In the genomic region with DNA sequence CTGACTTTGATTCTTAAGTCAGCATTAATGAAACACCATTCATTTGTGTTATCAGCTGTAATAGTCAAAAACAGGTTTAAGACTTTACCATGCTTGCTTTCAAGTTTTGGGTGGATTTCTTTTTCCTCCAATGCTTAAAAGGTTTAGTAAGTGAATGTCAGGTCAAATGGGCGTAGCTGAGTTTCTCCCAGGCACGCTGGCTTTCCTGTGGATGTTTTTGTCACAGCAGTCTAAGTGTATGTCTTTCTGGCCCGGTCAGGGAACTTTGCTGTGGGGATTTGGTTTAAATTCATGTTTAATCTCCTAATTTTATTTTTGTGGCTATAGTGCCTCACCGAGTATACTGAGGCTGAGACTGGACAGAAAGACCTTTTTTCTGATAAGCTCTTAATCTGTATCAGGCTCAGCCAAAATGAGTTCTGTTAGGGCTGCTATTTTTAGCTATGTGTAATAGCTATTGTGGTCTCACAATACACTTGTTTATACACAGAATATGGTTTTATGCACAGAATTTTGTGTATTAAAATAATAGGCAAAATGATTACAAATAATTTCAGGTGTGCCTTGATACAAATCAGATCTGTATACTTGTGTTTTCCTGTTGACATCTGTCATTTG, we compare ENCODE assay signal across 11 cellular contexts.
DNase-seq lines count a peak whose midpoint lies in the region; ATAC-seq, FAIRE-seq and TF ChIP-seq lines count a peak whose summit lies in the region.
"Had no signal": no experiment of that assay in that cellular context is flagged by ENCODE, and none has a peak within 500 bp of the region (broad histone marks: within the 10 kb centered on the region; RNA-seq: fewer than 3 reads in every experiment).

No MANE protein-coding gene starts in this region.

- POLR2A ChIA-PET in MCF 10A (lab: Yijun Ruan, JAX) = interaction anchor here (0.7 to 2.7 kb wide), 3 partner anchors 9 to 683 kb away, joined by 3 to 12 read pairs (median 3); no protein-coding TSS in a partner anchor

- H3K9ac ChIP-seq in mammary epithelial cell (ENCODE audit: insufficient read depth, low read length) (no peak overlapping the region), astrocyte (ENCODE audit: low read length) (no peak overlapping the region)

- H2AFZ ChIP-seq in mammary epithelial cell (ENCODE audit: low read depth, low read length) (peak overlapping the region; percentile 21), astrocyte (ENCODE audit: low read depth, low read length) (no peak overlapping the region)

- H3K9me3 Mint-ChIP-seq in MCF 10A (ENCODE audit: unreplicated experiment) (no peaks in the 10 kb centered on the region), astrocyte (ENCODE audit: unreplicated experiment) (no peaks in the 10 kb centered on the region), naive B cell (no peaks in the 10 kb centered on the region)

- H3K36me3 Mint-ChIP-seq in MCF 10A (ENCODE audit: insufficient read depth, unreplicated experiment) (no peaks in the 10 kb centered on the region), astrocyte (ENCODE audit: low read depth, unreplicated experiment) (no peaks in the 10 kb centered on the region), naive B cell (peaks cover 0 to 5% of the 10 kb centered on the region in 2 donors)

- H3K27me3 ChIP-seq in mammary epithelial cell (ENCODE audit: insufficient read depth, low read length) (no peaks in the 10 kb centered on the region), astrocyte (ENCODE audit: insufficient read depth, low read length) (no peaks in the 10 kb centered on the region)
- H3K27me3 ChIP-seq: uterus had no signal

- H3K9me3 ChIP-seq in mammary epithelial cell (replicated peaks; ENCODE audit: insufficient read depth, low read length) (no peaks in the 10 kb centered on the region), astrocyte (ENCODE audit: insufficient read depth, low read depth, low read length) (no peaks in the 10 kb centered on the region)
- H3K9me3 ChIP-seq: uterus had no signal

- peaks cover 31% of the 10 kb centered on the region for H3K4me1 Mint-ChIP-seq in MCF 10A (ENCODE audit: insufficient read depth, unreplicated experiment)
- H3K4me1 Mint-ChIP-seq in astrocyte (ENCODE audit: low read depth, unreplicated experiment) = peaks cover 40% of the 10 kb centered on the region
- H3K4me1 Mint-ChIP-seq in naive B cell = peaks cover 38 to 48% (median 42%) of the 10 kb centered on the region in 3 donors

- no peaks in the 10 kb centered on the region for H4K20me1 ChIP-seq in mammary epithelial cell (ENCODE audit: insufficient read depth, low read length)
- no peaks in the 10 kb centered on the region for H4K20me1 ChIP-seq in astrocyte (ENCODE audit: insufficient read depth, low read length)

- intact Hi-C loops in mammary epithelial cell (cut with micrococcal nuclease) (no loop called here), MCF 10A (cut with micrococcal nuclease) (no loop called here)

- BruUV-seq in mammary epithelial cell (replicated peaks; lab: Mats Ljungman, UMichigan) (no TSS peak), MCF 10A (replicated peaks; lab: Mats Ljungman, UMichigan) (no TSS peak)

- FAIRE-seq in astrocyte (lab: Jason Lieb, UNC) = no peak
- FAIRE-seq: small intestine had no signal

- no peak for DNase-seq in mammary epithelial cell
- DNase-seq in MCF 10A (ENCODE audit: unreplicated experiment) = no peak
- DNase-seq in astrocyte (ENCODE audit: low read depth) = no peak
- DNase-seq in naive B cell = no peak
- DNase-seq in caudate nucleus (lab: John Stamatoyannopoulos, UW) = no peak
- no peak for DNase-seq in cerebellar nuclear complex (lab: John Stamatoyannopoulos, UW)
- no peak for DNase-seq in activated CD4-positive, CD25-positive, alpha-beta regulatory T cell treated with anti-CD3 and anti-CD28 coated beads, Interleukin-2, amount 50 U/mL, for 72 hours
- DNase-seq: NCI-H2081 treated with DMSO at 0.1 percent for 48 hours, uterus had no signal

- H3K36me3 ChIP-seq in mammary epithelial cell (ENCODE audit: insufficient read depth, low read length) (no peaks in the 10 kb centered on the region), astrocyte (ENCODE audit: insufficient read depth, low read length) (no peaks in the 10 kb centered on the region)
- H3K36me3 ChIP-seq: uterus had no signal

- 100% methylated on average over 4 of the region's 4 CpGs for WGBS in mammary epithelial cell (ENCODE audit: low coverage, missing lambda C conversion rate)

- in situ Hi-C loops in mammary epithelial cell (cut with MboI; ENCODE audit: low sequenced_read_pairs in 2 of 2) = no loop called here

- H3K4me2 ChIP-seq in mammary epithelial cell (ENCODE audit: insufficient read depth, low read depth, low read length) (peak overlapping the region; percentile 68), astrocyte (ENCODE audit: low read length) (peak overlapping the region; percentile 65)

- H3K4me3 ChIP-seq in mammary epithelial cell (replicated peaks in 1 of 3; ENCODE audit: insufficient read depth in 1 of 3, low read depth in 2 of 3, low read length in 3 of 3) (no peak overlapping the region), astrocyte (ENCODE audit: insufficient read depth, low read depth, low read length) (no peak overlapping the region)
- H3K4me3 ChIP-seq: uterus had no signal

- no peaks in the 10 kb centered on the region for H3K79me2 ChIP-seq in mammary epithelial cell (ENCODE audit: insufficient read depth, low read length)
- no peaks in the 10 kb centered on the region for H3K79me2 ChIP-seq in astrocyte (ENCODE audit: insufficient read depth, low read length)

- H3K4me1 ChIP-seq in mammary epithelial cell (ENCODE audit: insufficient read depth, low read length) (peaks cover 38% of the 10 kb centered on the region), astrocyte (ENCODE audit: insufficient read depth, low read length) (peaks cover 43% of the 10 kb centered on the region)
- H3K4me1 ChIP-seq: uterus had no signal

- dilution Hi-C loops in mammary epithelial cell (cut with HindIII; ENCODE audit: low sequenced_read_pairs) = no loop called here

- CTCF ChIA-PET in mammary epithelial cell (lab: Charles Lee; ENCODE audit: low non-redundant PET) (no interaction called here), MCF 10A (lab: Yijun Ruan, JAX) (interaction anchor here (0.6 to 2.0 kb wide), 5 partner anchors 12 to 708 kb away, joined by 3 to 12 read pairs (median 4); no protein-coding TSS in a partner anchor)

- TF ChIP-seq CTCF in mammary epithelial cell (conservative IDR thresholded peaks at IDR 0.05 in 1 of 2, IDR thresholded peaks at IDR 0.05 in 1 of 2; ENCODE audit: extremely low read depth in 1 of 2, insufficient read depth in 1 of 2, low read depth in 1 of 2, low read length in 2 of 2) (no peak), MCF 10A (IDR thresholded peaks at IDR 0.05; ENCODE audit: unreplicated experiment) (no peak), astrocyte (IDR thresholded peaks at IDR 0.05; ENCODE audit: insufficient read depth, low read depth, low read length) (no peak)

- H3K27me3 Mint-ChIP-seq in MCF 10A (ENCODE audit: insufficient read depth, unreplicated experiment) (no peaks in the 10 kb centered on the region), astrocyte (ENCODE audit: low read depth, unreplicated experiment) (no peaks in the 10 kb centered on the region), naive B cell (no peaks in the 10 kb centered on the region)

- H3K27ac ChIP-seq in mammary epithelial cell (ENCODE audit: insufficient read depth, low read depth, low read length) (peak overlapping the region; percentile 39), astrocyte (ENCODE audit: low read depth, low read length) (no peak overlapping the region), caudate nucleus (ENCODE audit: low read depth, low read length) (no peak overlapping the region)
- H3K27ac ChIP-seq: uterus had no signal

- ATAC-seq in naive B cell (ENCODE audit: low read depth in 2 of 2) (no peak), HG02763 (IDR thresholded peaks at IDR 0.05; ENCODE audit: unreplicated experiment) (no peak)

- no peak overlapping the region for H3K27ac Mint-ChIP-seq in MCF 10A (ENCODE audit: low read depth, unreplicated experiment)
- peak overlapping the region; percentile 66 for H3K27ac Mint-ChIP-seq in astrocyte (ENCODE audit: unreplicated experiment)
- H3K27ac Mint-ChIP-seq in naive B cell = peak overlapping the region in 3 of 6 donors; percentile 55 to 75 (median 58)

- H3K4me3 Mint-ChIP-seq in MCF 10A (ENCODE audit: unreplicated experiment) (no peak overlapping the region), astrocyte (ENCODE audit: unreplicated experiment) (no peak overlapping the region), naive B cell (peak overlapping the region in 6 of 8 donors; percentile 62 to 87 (median 64))

Comparison
In these comparisons a context has a peak if more than half of its experiments do, and no peak if none do; other contexts are left out.
1. H3K4me3 Mint-ChIP-seq: peak in naive B cell (6 of 8); none in MCF 10A (single experiment) and astrocyte (single experiment).